ENCODE assay signal across 17 cellular contexts in genomic region chr19:45102481-45102880, GRCh38. TPM values are rescaled to one million over a fixed set of nuclear protein-coding genes. Genes with fewer than 3 reads are reported as not detected.
A peak's percentile ranks its signal among the peaks of the same experiment; 100 is the strongest.
DNase-seq lines count a peak whose midpoint lies in the region; ATAC-seq and TF ChIP-seq lines count a peak whose summit lies in the region.
"Had no signal": no experiment of that assay in that cellular context is flagged by ENCODE, and none has a peak within 500 bp of the region (broad histone marks: within the 10 kb centered on the region; RNA-seq: fewer than 3 reads in every experiment).

No MANE protein-coding gene starts in this region.

- peaks cover 0 to 2% (median 0%) of the 10 kb centered on the region in 7 donors for H3K9me3 Mint-ChIP-seq in CD4-positive, CD25-positive, alpha-beta regulatory T cell
- H3K9me3 Mint-ChIP-seq in activated B cell treated with CpG ODN at 0.5 μM for 24 hours, result no peaks in the 10 kb centered on the region
- H3K9me3 Mint-ChIP-seq in CD8-positive, alpha-beta memory T cell, result no peaks in the 10 kb centered on the region

- H3K9me3 ChIP-seq in CD4-positive, CD25-positive, alpha-beta regulatory T cell (ENCODE audit: control insufficient read depth in 2 of 2, low read length in 2 of 2), result no peaks in the 10 kb centered on the region
- H3K9me3 ChIP-seq in neural cell (ENCODE audit: low read length), result no peaks in the 10 kb centered on the region
- no peaks in the 10 kb centered on the region for H3K9me3 ChIP-seq in CD8-positive, alpha-beta memory T cell (ENCODE audit: low read length)
- H3K9me3 ChIP-seq: HAP-1 had no signal

- H3K36me3 ChIP-seq in CD4-positive, CD25-positive, alpha-beta regulatory T cell (ENCODE audit: control insufficient read depth, insufficient read depth, low read length), result no peaks in the 10 kb centered on the region
- H3K36me3 ChIP-seq in neural cell (ENCODE audit: insufficient read depth, low read length), result no peaks in the 10 kb centered on the region
- H3K36me3 ChIP-seq in CD8-positive, alpha-beta memory T cell (ENCODE audit: insufficient read depth, low read length), result no peaks in the 10 kb centered on the region

- no peak overlapping the region for H3K4me3 ChIP-seq in CD4-positive, CD25-positive, alpha-beta regulatory T cell (ENCODE audit: low read depth, low read length)
- peak overlapping the region; percentile 23 for H3K4me3 ChIP-seq in neural cell (ENCODE audit: low read length)
- no peak overlapping the region for H3K4me3 ChIP-seq in CD8-positive, alpha-beta memory T cell (ENCODE audit: low read length)
- H3K4me3 ChIP-seq: HAP-1, SK-N-MC had no signal

- H3K27me3 Mint-ChIP-seq in CD4-positive, CD25-positive, alpha-beta regulatory T cell, result no peaks in the 10 kb centered on the region
- no peaks in the 10 kb centered on the region for H3K27me3 Mint-ChIP-seq in activated B cell treated with CpG ODN at 0.5 μM for 24 hours
- H3K27me3 Mint-ChIP-seq in CD8-positive, alpha-beta memory T cell, result no peaks in the 10 kb centered on the region

- H3K4me1 Mint-ChIP-seq in CD4-positive, CD25-positive, alpha-beta regulatory T cell, result peaks cover 8 to 79% (median 38%) of the 10 kb centered on the region in 4 donors
- H3K4me1 Mint-ChIP-seq in activated B cell treated with CpG ODN at 0.5 μM for 24 hours, result peaks cover 59% of the 10 kb centered on the region
- H3K4me1 Mint-ChIP-seq in CD8-positive, alpha-beta memory T cell, result peaks cover 54 to 77% (median 71%) of the 10 kb centered on the region in 3 donors

- H3K79me2 ChIP-seq in neural cell (replicated peaks; ENCODE audit: insufficient read depth, low read length), result peaks cover 57% of the 10 kb centered on the region

- no peak for ATAC-seq in CD4-positive, CD25-positive, alpha-beta regulatory T cell (ENCODE audit: low read depth in 2 of 2)
- ATAC-seq in activated B cell treated with CpG ODN at 0.5 μM for 24 hours (ENCODE audit: low read depth) (no peak), HG03097 (IDR thresholded peaks at IDR 0.05; ENCODE audit: low FRiP score, unreplicated experiment) (no peak), HG03342 (IDR thresholded peaks at IDR 0.05; ENCODE audit: unreplicated experiment) (no peak)
- ATAC-seq: foreskin keratinocyte had no signal

- TF ChIP-seq EP300 in neural cell (conservative IDR thresholded peaks at IDR 0.05; ENCODE audit: poor library complexity, severe bottlenecking), result no peak

- peak overlapping the region; percentile 61 for H3K27ac ChIP-seq in CD4-positive, CD25-positive, alpha-beta regulatory T cell (ENCODE audit: insufficient read depth, low read length, poor library complexity, severe bottlenecking)
- no peak overlapping the region for H3K27ac ChIP-seq in neural cell (ENCODE audit: low read length)
- H3K27ac ChIP-seq in CD8-positive, alpha-beta memory T cell (ENCODE audit: low read depth, low read length), result no peak overlapping the region
- H3K27ac ChIP-seq: foreskin keratinocyte, SK-N-MC had no signal

- intact Hi-C loops in activated B cell treated with CpG ODN at 0.5 μM for 24 hours (cut with micrococcal nuclease), result loop anchor here (2.0 kb wide), 1 partner anchor 14 kb away; no protein-coding TSS in a partner anchor

- peaks cover 25% of the 10 kb centered on the region for H4K20me1 ChIP-seq in neural cell (ENCODE audit: insufficient read depth)

- no peak for DNase-seq in CD4-positive, CD25-positive, alpha-beta regulatory T cell
- DNase-seq in activated B cell treated with CpG ODN at 0.5 μM for 24 hours, result no peak
- DNase-seq in CD8-positive, alpha-beta memory T cell, result no peak
- DNase-seq: foreskin keratinocyte; Kasumi-1; NCI-H1105 treated with DMSO at 0.1 percent for 48 hours; NCI-H774; stimulated activated CD4-positive, alpha-beta T cell treated with anti-CD3 and anti-CD28 coated beads, Interleukin-1b, Interleukin-23, amount 100 ng/mL, for 48 hours; T1000 had no signal

- H3K4me2 ChIP-seq in neural cell (ENCODE audit: low read length), result no peak overlapping the region

- peak overlapping the region in 2 of 3 donors; percentile 56 to 89 for H3K27ac Mint-ChIP-seq in CD4-positive, CD25-positive, alpha-beta regulatory T cell
- peak overlapping the region; percentile 77 for H3K27ac Mint-ChIP-seq in activated B cell treated with CpG ODN at 0.5 μM for 24 hours
- peak overlapping the region in 2 of 8 donors; percentile 28 to 85 for H3K27ac Mint-ChIP-seq in CD8-positive, alpha-beta memory T cell

- POLR2A ChIA-PET in activated B cell treated with CpG ODN at 0.5 μM for 24 hours (lab: Charles Lee), result interaction anchor here (0.5 to 4.2 kb wide), 6 partner anchors 10 to 76 kb away, joined by 3 to 25 read pairs (median 4); partner anchors contain the start of genes BLOC1S3, GEMIN7, PPP1R37 and TRAPPC6A
- POLR2A ChIA-PET in CD8-positive, alpha-beta memory T cell (lab: Charles Lee), result interaction anchor here (1.6 to 2.3 kb wide), 3 partner anchors 10 to 76 kb away, joined by 4 to 20 read pairs (median 5); partner anchors contain the start of genes BLOC1S3 and PPP1R37

- peak overlapping the region in 1 of 4 donors; percentile 67 for H3K4me3 Mint-ChIP-seq in CD4-positive, CD25-positive, alpha-beta regulatory T cell
- no peak overlapping the region for H3K4me3 Mint-ChIP-seq in activated B cell treated with CpG ODN at 0.5 μM for 24 hours
- H3K4me3 Mint-ChIP-seq in CD8-positive, alpha-beta memory T cell, result peak overlapping the region in 1 of 7 donors; percentile 88

- TF ChIP-seq RAD21 in neural cell (conservative IDR thresholded peaks at IDR 0.05), result no peak

- CTCF ChIA-PET in activated B cell treated with CpG ODN at 0.5 μM for 24 hours (lab: Charles Lee), result interaction anchor here (1.2 kb wide), 1 partner anchor 199 kb away, joined by 5 read pairs; no protein-coding TSS in a partner anchor
- CTCF ChIA-PET in CD8-positive, alpha-beta memory T cell (lab: Charles Lee), result interaction anchor here (1.0 to 4.6 kb wide), 7 partner anchors 10 to 76 kb away, joined by 3 to 22 read pairs (median 5); partner anchors contain the start of genes BLOC1S3, CLASRP, PPP1R37 and TRAPPC6A

- no peaks in the 10 kb centered on the region for H3F3A ChIP-seq in neural cell (ENCODE audit: insufficient read depth, low read length, poor library complexity, severe bottlenecking)

- no peak for TF ChIP-seq CTCF in activated B cell treated with CpG ODN at 0.5 μM for 24 hours (IDR thresholded peaks at IDR 0.05)
- TF ChIP-seq CTCF in neural cell (IDR thresholded peaks at IDR 0.05; ENCODE audit: poor library complexity, severe bottlenecking), result no peak

- no peak overlapping the region for H3K9ac ChIP-seq in neural cell (ENCODE audit: low read length)

- no peaks in the 10 kb centered on the region for H3K36me3 Mint-ChIP-seq in CD4-positive, CD25-positive, alpha-beta regulatory T cell
- H3K36me3 Mint-ChIP-seq in activated B cell treated with CpG ODN at 0.5 μM for 24 hours (ENCODE audit: low read depth), result peaks cover 3% of the 10 kb centered on the region
- H3K36me3 Mint-ChIP-seq in CD8-positive, alpha-beta memory T cell, result peaks cover 0 to 5% (median 2%) of the 10 kb centered on the region in 3 donors

- no peak overlapping the region for H2AFZ ChIP-seq in neural cell (ENCODE audit: low read depth, low read length)

- H3K27me3 ChIP-seq in CD4-positive, CD25-positive, alpha-beta regulatory T cell (ENCODE audit: control insufficient read depth, insufficient read depth, low read length), result no peaks in the 10 kb centered on the region
- no peaks in the 10 kb centered on the region for H3K27me3 ChIP-seq in neural cell (ENCODE audit: insufficient read depth, low read depth, low read length)
- no peaks in the 10 kb centered on the region for H3K27me3 ChIP-seq in CD8-positive, alpha-beta memory T cell (ENCODE audit: insufficient read depth, low read length, poor library complexity, severe bottlenecking)
- H3K27me3 ChIP-seq: foreskin keratinocyte had no signal

- H3K9me2 ChIP-seq in neural cell (ENCODE audit: insufficient read depth, low read length), result no peaks in the 10 kb centered on the region

- peaks cover 38% of the 10 kb centered on the region for H3K4me1 ChIP-seq in CD4-positive, CD25-positive, alpha-beta regulatory T cell (ENCODE audit: control insufficient read depth, insufficient read depth, low read length, poor library complexity, severe bottlenecking)
- peaks cover 49% of the 10 kb centered on the region for H3K4me1 ChIP-seq in CD8-positive, alpha-beta memory T cell (ENCODE audit: insufficient read depth, low read length)
- H3K4me1 ChIP-seq: HAP-1 had no signal

TF ChIP-seq in neural cell, 6 proteins besides CTCF, POLR2A, EP300 and RAD21 (continues in another document):
- TF ChIP-seq MXI1 (conservative IDR thresholded peaks at IDR 0.05; ENCODE audit: poor library complexity, severe bottlenecking), result no peak

RNA-seq across cellular contexts. Expression of gene PPP1R37, which starts 9.5 kb away (rescaled TPM):
- 17.4 TPM for total RNA-seq in CD4-positive, CD25-positive, alpha-beta regulatory T cell
- polyA plus RNA-seq in CD4-positive, CD25-positive, alpha-beta regulatory T cell, result 1 to 10 TPM in 1 of 4 donors, under 1 TPM in 3; 0.61 to 1.0 (median 0.65) TPM
- total RNA-seq in activated B cell treated with CpG ODN at 0.5 μM for 24 hours, result 18.8 and 27.2 TPM in 2 replicates
- 53.7 and 56.6 TPM in 2 replicates for polyA plus RNA-seq in neural cell
- polyA minus RNA-seq in neural cell, result 51.7 and 67.0 TPM in 2 replicates
- total RNA-seq in CD8-positive, alpha-beta memory T cell, result 10 to 100 TPM; 17.8 to 18.3 TPM
- 0.79 TPM for polyA plus RNA-seq in CD8-positive, alpha-beta memory T cell

RNA-seq across cellular contexts. Expression of gene GEMIN7, which starts 23.4 kb away (rescaled TPM):
- total RNA-seq in CD4-positive, CD25-positive, alpha-beta regulatory T cell, result 6.6 TPM
- polyA plus RNA-seq in CD4-positive, CD25-positive, alpha-beta regulatory T cell, result 10 to 100 TPM; 64.6 to 93.1 (median 79.7) TPM
- total RNA-seq in activated B cell treated with CpG ODN at 0.5 μM for 24 hours, result 37.0 and 38.7 TPM in 2 replicates
- polyA plus RNA-seq in neural cell, result 14.4 and 26.5 TPM in 2 replicates
- 26.4 and 28.5 TPM in 2 replicates for polyA minus RNA-seq in neural cell
- total RNA-seq in CD8-positive, alpha-beta memory T cell, result 10 to 100 TPM; 51.6 TPM
- 93.5 TPM for polyA plus RNA-seq in CD8-positive, alpha-beta memory T cell

RNA-seq across cellular contexts. Expression of gene ZNF296, which starts 26.2 kb away (rescaled TPM):
- 3.0 TPM for total RNA-seq in CD4-positive, CD25-positive, alpha-beta regulatory T cell
- 1 to 10 TPM; 1.8 to 2.5 (median 2.0) TPM for polyA plus RNA-seq in CD4-positive, CD25-positive, alpha-beta regulatory T cell
- 27.8 and 28.0 TPM in 2 replicates for total RNA-seq in activated B cell treated with CpG ODN at 0.5 μM for 24 hours
- 1.0 and 1.4 TPM in 2 replicates for polyA plus RNA-seq in neural cell
- polyA minus RNA-seq in neural cell, result 0.58 and 0.73 TPM in 2 replicates
- total RNA-seq in CD8-positive, alpha-beta memory T cell, result 1 to 10 TPM; 7.9 to 8.5 TPM
- polyA plus RNA-seq in CD8-positive, alpha-beta memory T cell, result 6.7 TPM
- total RNA-seq: osteoblast had no signal

RNA-seq across cellular contexts. Expression of gene NKPD1, which starts 58.3 kb away (rescaled TPM):
- total RNA-seq in CD4-positive, CD25-positive, alpha-beta regulatory T cell, result 0.72 TPM
- polyA plus RNA-seq in CD4-positive, CD25-positive, alpha-beta regulatory T cell, result under 1 TPM; 0.05 to 0.28 (median 0.15) TPM
- total RNA-seq in activated B cell treated with CpG ODN at 0.5 μM for 24 hours, result 0.11 and 0.12 TPM in 2 replicates
- polyA plus RNA-seq in neural cell, result 1.6 and 2.8 TPM in 2 replicates
- polyA minus RNA-seq in neural cell, result 0.69 and 1.2 TPM in 2 replicates
- total RNA-seq in CD8-positive, alpha-beta memory T cell, result under 1 TPM; 0.13 to 0.18 TPM
- 0.20 TPM for polyA plus RNA-seq in CD8-positive, alpha-beta memory T cell
- total RNA-seq: aorta, endothelial cell of umbilical vein, osteoblast had no signal
